In the genomic region with DNA sequence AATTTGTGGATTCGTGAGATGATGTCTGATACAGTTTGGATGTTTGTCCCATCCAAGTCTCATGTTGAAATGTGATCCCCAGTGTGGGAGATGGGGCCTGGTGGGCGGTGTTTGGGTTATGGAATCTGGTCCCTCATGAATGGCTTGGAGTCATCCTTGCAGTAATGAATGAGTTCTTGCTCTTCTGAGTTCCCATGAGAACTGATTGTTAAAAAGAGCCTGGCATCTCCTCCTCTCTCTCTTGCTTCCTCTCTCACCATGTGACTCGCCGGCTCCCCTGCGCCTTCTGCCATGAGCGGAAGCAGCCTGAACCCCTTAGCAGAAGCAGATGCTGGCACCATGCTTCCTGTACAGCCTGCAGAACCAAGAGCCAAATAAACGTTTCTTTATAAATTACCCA, we compare ENCODE assay signal across 24 cellular contexts. TPM values are rescaled to one million over a fixed set of nuclear protein-coding genes. Genes with fewer than 3 reads are reported as not detected.
DNase-seq lines count a peak whose midpoint lies in the region; ATAC-seq, FAIRE-seq and TF ChIP-seq lines count a peak whose summit lies in the region.
"Had no signal": no experiment of that assay in that cellular context is flagged by ENCODE, and none has a peak within 500 bp of the region (broad histone marks: within the 10 kb centered on the region; RNA-seq: fewer than 3 reads in every experiment).

No MANE protein-coding gene starts in this region.

- DNase-seq in CD14-positive monocyte (ENCODE audit: low spot score) = peak; percentile 74
- peak; percentile 63 to 74 for DNase-seq in Kasumi-1 (lab: John Stamatoyannopoulos, UW)
- no peak for DNase-seq in K562 (ENCODE audit: extremely low read depth in 1 of 4, low spot score in 3 of 4)
- DNase-seq in nephron progenitor cell = no peak
- DNase-seq in activated CD4-positive, CD25-positive, alpha-beta regulatory T cell (lab: John Stamatoyannopoulos, UW) = no peak
- DNase-seq in OCI-M1 (lab: John Stamatoyannopoulos, UW) = no peak
- no peak for DNase-seq in superior temporal gyrus (ENCODE audit: extremely low spot score)
- DNase-seq: activated CD8-positive, alpha-beta T cell treated with anti-CD3 and anti-CD28 coated beads for 36 hours; activated gamma-delta T cell treated with Interleukin-2 at 50 U/mL for 16 hours; activated T-cell treated with anti-CD3 and anti-CD28 coated beads for 4 hours; CD8-positive, alpha-beta T cell; HCEC 1CT; heart right ventricle; left ventricle myocardium inferior; NCI-H1048; NCI-H2081; NCI-H510A treated with DMSO at 0.1 percent for 48 hours; T1000 had no signal

- no peaks in the 10 kb centered on the region for H4K20me1 ChIP-seq in K562 (replicated peaks; ENCODE audit: control insufficient read depth, insufficient read depth, low read length)

- no peak for TF ChIP-seq EP300 in K562 (IDR thresholded peaks at IDR 0.05; ENCODE audit: low read length)

- H3K27me3 Mint-ChIP-seq in CD14-positive monocyte (ENCODE audit: low read depth in 3 of 3) (peaks cover 0 to 4% (median 0%) of the 10 kb centered on the region in 3 donors), nephron progenitor cell (ENCODE audit: low read depth, poor library complexity) (peaks cover 3% of the 10 kb centered on the region)
- H3K27me3 Mint-ChIP-seq: activated CD8-positive, alpha-beta T cell treated with anti-CD3 and anti-CD28 coated beads for 36 hours had no signal

- H3K9me3 Mint-ChIP-seq in CD14-positive monocyte (peaks cover 0 to 4% (median 0%) of the 10 kb centered on the region in 7 donors), nephron progenitor cell (no peaks in the 10 kb centered on the region)
- H3K9me3 Mint-ChIP-seq: CD8-positive, alpha-beta T cell; neural crest cell had no signal

- ATAC-seq in K562 = no peak
- ATAC-seq: activated CD4-positive, CD25-positive, alpha-beta regulatory T cell treated with anti-CD3 and anti-CD28 coated beads, Interleukin-2, amount 50 U/mL, for 24 hours; activated CD8-positive, alpha-beta T cell treated with anti-CD3 and anti-CD28 coated beads for 36 hours; CD8-positive, alpha-beta T cell had no signal

- no peaks in the 10 kb centered on the region for H3K79me2 ChIP-seq in K562 (ENCODE audit: control insufficient read depth, insufficient read depth, low read length)

- H3K4me1 Mint-ChIP-seq in CD14-positive monocyte (peaks cover 33% of the 10 kb centered on the region), nephron progenitor cell (peaks cover 53% of the 10 kb centered on the region)

- H3K27ac ChIP-seq in K562 (ENCODE audit: extremely low read depth, low read depth, low read length) = no peak overlapping the region
- H3K27ac ChIP-seq: heart right ventricle, left ventricle myocardium inferior, RWPE1 had no signal

- 43% methylated on average over 7 of the region's 7 CpGs for WGBS in K562 (ENCODE audit: insufficient coverage, low coverage, missing lambda C conversion rate)

- CTCF ChIA-PET in K562 (lab: Yijun Ruan, JAX; ENCODE audit: low intra/inter-chr PET ratio) = no interaction called here

- H3K9me3 ChIP-seq in K562 (replicated peaks; ENCODE audit: control insufficient read depth, insufficient read depth, low read depth, low read length) = peaks cover 3% of the 10 kb centered on the region; the same call in 1 of the 2 replicates
- H3K9me3 ChIP-seq: heart right ventricle, left ventricle myocardium inferior had no signal

- no peak for TF ChIP-seq RAD21 in K562 (CRISPR knock-in tag; conservative IDR thresholded peaks at IDR 0.05 in 1 of 2, IDR thresholded peaks at IDR 0.05 in 1 of 2)

- H3K27me3 ChIP-seq in K562 (ENCODE audit: control insufficient read depth in 2 of 2, insufficient read depth in 2 of 2, low read length in 2 of 2) = 0 out of 5 replicates have a peak, but pooled peaks cover 0 to 2% of the 10 kb centered on the region in 2 experiments
- H3K27me3 ChIP-seq: heart right ventricle had no signal

- no peaks in the 10 kb centered on the region for H3K9me1 ChIP-seq in K562 (ENCODE audit: control insufficient read depth, insufficient read depth, low read length)

- H3K4me2 ChIP-seq in K562 (ENCODE audit: insufficient read depth, low read length) = no peak overlapping the region

- H3K4me3 ChIP-seq in K562 = no peak overlapping the region
- H3K4me3 ChIP-seq: heart right ventricle, left ventricle myocardium inferior had no signal

- 0 out of 2 replicates have a peak overlapping the region, but pooled peaks have one; percentile 13 for H2AFZ ChIP-seq in K562 (ENCODE audit: low read depth, low read length)

- peak overlapping the region in 5 of 7 donors; percentile 13 to 85 (median 75) for H3K27ac Mint-ChIP-seq in CD14-positive monocyte
- peak overlapping the region; percentile 66 for H3K27ac Mint-ChIP-seq in nephron progenitor cell
- H3K27ac Mint-ChIP-seq: activated CD8-positive, alpha-beta T cell treated with anti-CD3 and anti-CD28 coated beads for 36 hours; progenitor cell of endocrine pancreas had no signal

- BruUV-seq in K562 (replicated peaks; lab: Mats Ljungman, UMichigan) = no TSS peak

- TF ChIP-seq CTCF in CD14-positive monocyte (IDR thresholded peaks at IDR 0.05) (no peak), K562 (IDR thresholded peaks at IDR 0.05 in 2 of 3, conservative IDR thresholded peaks at IDR 0.05 in 1 of 3; ENCODE audit: insufficient read depth in 2 of 3, low read depth in 1 of 3, low read length in 3 of 3) (no peak), nephron progenitor cell (IDR thresholded peaks at IDR 0.05) (no peak)

- in situ Hi-C loops in K562 (cut with MboI) = no loop called here

- no peak overlapping the region for H3K9ac ChIP-seq in K562 (ENCODE audit: insufficient read depth in 1 of 2, low read depth in 2 of 2, low read length in 2 of 2)

- H3K4me3 Mint-ChIP-seq in CD14-positive monocyte = peak overlapping the region; percentile 26 to 49
- no peak overlapping the region for H3K4me3 Mint-ChIP-seq in nephron progenitor cell
- H3K4me3 Mint-ChIP-seq: activated CD8-positive, alpha-beta T cell treated with anti-CD3 and anti-CD28 coated beads for 36 hours; CD8-positive, alpha-beta T cell; neural crest cell had no signal

- H3K4me1 ChIP-seq in K562 (replicated peaks in 1 of 2; ENCODE audit: control insufficient read depth in 2 of 2, insufficient read depth in 2 of 2, low read length in 2 of 2) = peaks cover 3 to 4% of the 10 kb centered on the region in 2 experiments; a peak in 4 of 5 replicates
- H3K4me1 ChIP-seq: left ventricle myocardium inferior had no signal

- H3K36me3 Mint-ChIP-seq in CD14-positive monocyte (no peaks in the 10 kb centered on the region), nephron progenitor cell (ENCODE audit: low read depth) (no peaks in the 10 kb centered on the region)
- H3K36me3 Mint-ChIP-seq: CD8-positive, alpha-beta T cell had no signal

- intact Hi-C loops in CD14-positive monocyte (cut with micrococcal nuclease) (no loop called here), K562 (cut with micrococcal nuclease) (loop anchor here (5.0 to 10.0 kb wide), 3 partner anchors 77 to 180 kb away; no protein-coding TSS in a partner anchor)

- no peaks in the 10 kb centered on the region for H3K36me3 ChIP-seq in K562 (ENCODE audit: control insufficient read depth, insufficient read depth, low read length)
- H3K36me3 ChIP-seq: heart right ventricle, left ventricle myocardium inferior had no signal

- no peak for TF ChIP-seq POLR2A in K562 (conservative IDR thresholded peaks at IDR 0.05)

- POLR2A ChIA-PET in K562 (lab: Yijun Ruan, JAX) = no interaction called here

- no peak for FAIRE-seq in K562 (lab: Jason Lieb, UNC)
- FAIRE-seq: endometrium, G401.6 had no signal

TF ChIP-seq in K562, 482 proteins besides CTCF, POLR2A, EP300 and RAD21 (continues in another document):
- TF ChIP-seq NCOA1 (IDR thresholded peaks at IDR 0.05; ENCODE audit: low read depth) (no peak), SOX6 (IDR thresholded peaks at IDR 0.05) (no peak)

RNA-seq across cellular contexts. Expression of a gene that starts 30.5 kb away (rescaled TPM):
- polyA plus RNA-seq in CD14-positive monocyte = 10 to 100 TPM in 1 of 2 donors, 1 to 10 TPM in 1; 7.4 to 11.1 TPM
- total RNA-seq in K562 (2011; cell fraction: chromatin; rRNA removed; ENCODE audit: low replicate concordance) = 10.1 and 10.8 TPM in 2 replicates
- total RNA-seq in K562 (2011; cell fraction: nucleolus; rRNA removed) = 7.1 and 8.8 TPM in 2 replicates
- total RNA-seq in K562 (2011; cell fraction: nucleoplasm; rRNA removed) = 7.9 and 13.3 TPM in 2 replicates
- total RNA-seq in K562 (2014; rRNA removed) = 34.7 and 41.1 TPM in 2 replicates
- total RNA-seq in K562 (2014; rRNA removed; fragmentation: Illumina TruSeq; extraction: Trizol) = 39.9 and 41.0 TPM in 2 replicates
- 36.4 and 39.0 TPM in 2 replicates for total RNA-seq in K562 (2015; rRNA removed; fragmentation: Illumina TruSeq; extraction: Trizol)
- total RNA-seq in K562 (2021) = 28.1 and 30.2 TPM in 2 replicates
- 15.9 and 22.6 TPM in 2 replicates for polyA plus RNA-seq in K562 (2011; rRNA removed)
- polyA plus RNA-seq in K562 (2011; cell fraction: cytosol; rRNA removed) = 8.4 and 11.0 TPM in 2 replicates
- polyA plus RNA-seq in K562 (2011; cell fraction: nucleus; rRNA removed) = 12.8 and 16.4 TPM in 2 replicates
- 16.5 and 38.9 TPM in 2 replicates for polyA plus RNA-seq in K562 (2012)
- polyA plus RNA-seq in K562 (2014; fragmentation: Illumina TruSeq; extraction: Trizol) = 48.2 and 51.2 TPM in 2 replicates
- 100 to 1,000 TPM; 103 to 114 TPM for polyA plus RNA-seq in K562 (2014; fragmentation: Nextera tagmentation; extraction: Ambion mirVana)
- 35.7 and 46.6 TPM in 2 replicates for polyA plus RNA-seq in K562 (2014; rRNA removed)
- polyA minus RNA-seq in K562 (2011; rRNA and poly(A)+ RNA removed) = 17.4 and 17.6 TPM in 2 replicates
- 6.8 and 8.6 TPM in 2 replicates for polyA minus RNA-seq in K562 (2011; cell fraction: cytosol; rRNA and poly(A)+ RNA removed)
- polyA minus RNA-seq in K562 (2011; cell fraction: nucleus; rRNA and poly(A)+ RNA removed) = 9.7 and 17.2 TPM in 2 replicates

RNA-seq across cellular contexts. Expression of a gene that starts 50.8 kb away (rescaled TPM):
- polyA plus RNA-seq in CD14-positive monocyte (under 1 TPM; 0.13 to 0.15 TPM), K562 (2011; rRNA removed) (0.13 and 0.35 TPM in 2 replicates), K562 (2014; fragmentation: Illumina TruSeq; extraction: Trizol) (0.01 and 0.03 TPM in 2 replicates), K562 (2014; fragmentation: Nextera tagmentation; extraction: Ambion mirVana) (under 1 TPM in 1 of 2 experiments, not detected in 1; 0.01 TPM), K562 (2014; rRNA removed) (0.01 TPM in 2 replicates)
- total RNA-seq in K562 (2011; cell fraction: chromatin; rRNA removed; ENCODE audit: low replicate concordance) = 0.37 TPM in 1 of 2 replicates, not detected in the other
- 0.50 and 0.53 TPM in 2 replicates for total RNA-seq in K562 (2011; cell fraction: nucleolus; rRNA removed)
- total RNA-seq in K562 (2011; cell fraction: nucleoplasm; rRNA removed) = 0.29 and 0.46 TPM in 2 replicates
- total RNA-seq in K562 (2014; rRNA removed) (0.08 TPM in 1 of 2 replicates, not detected in the other), K562 (2014; rRNA removed; fragmentation: Illumina TruSeq; extraction: Trizol) (not detected in 2 replicates), K562 (2015; rRNA removed; fragmentation: Illumina TruSeq; extraction: Trizol) (not detected in 2 replicates), K562 (2021) (0.04 TPM in 2 replicates)
- polyA plus RNA-seq in K562 (2011; cell fraction: cytosol; rRNA removed) = 0.35 and 0.51 TPM in 2 replicates
- 0.17 and 0.28 TPM in 2 replicates for polyA plus RNA-seq in K562 (2011; cell fraction: nucleus; rRNA removed)
- 0.21 TPM in 2 replicates for polyA plus RNA-seq in K562 (2012)
- 0.21 and 0.27 TPM in 2 replicates for polyA minus RNA-seq in K562 (2011; rRNA and poly(A)+ RNA removed)
- 0.38 and 1.2 TPM in 2 replicates for polyA minus RNA-seq in K562 (2011; cell fraction: cytosol; rRNA and poly(A)+ RNA removed)
- 0.27 and 1.00 TPM in 2 replicates for polyA minus RNA-seq in K562 (2011; cell fraction: nucleus; rRNA and poly(A)+ RNA removed)
- total RNA-seq: CD8-positive, alpha-beta T cell had no signal

Comparison
In these comparisons a context has a peak if more than half of its experiments do, and no peak if none do; other contexts are left out.
1. DNase-seq: peak in CD14-positive monocyte (single experiment) and Kasumi-1 (2 of 2); none in K562 (0 of 4), nephron progenitor cell (single experiment), activated CD4-positive, CD25-positive, alpha-beta regulatory T cell (0 of 4), OCI-M1 (single experiment) and superior temporal gyrus (single experiment).